ENCODE assay signal across 21 cellular contexts in the genomic region with DNA sequence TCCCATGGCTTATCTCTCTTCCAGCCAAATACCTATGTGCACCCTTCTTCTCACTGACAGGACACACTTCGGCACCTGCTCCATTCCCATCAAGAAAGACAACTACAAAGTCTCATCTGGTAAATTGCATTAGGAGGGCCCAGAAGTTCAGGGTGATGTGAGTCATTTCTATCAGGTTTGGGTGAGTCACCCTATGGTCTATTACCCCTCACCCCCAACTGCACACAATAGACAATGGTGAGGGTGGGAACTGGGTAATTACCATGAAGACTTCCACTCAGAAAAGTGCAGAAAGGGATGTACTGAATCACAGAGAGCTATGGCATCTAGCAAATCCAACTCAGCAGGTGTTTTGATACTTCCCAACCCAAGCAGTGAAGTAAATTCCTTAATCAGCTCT. TPM values are rescaled to one million over a fixed set of nuclear protein-coding genes. Genes with fewer than 3 reads are reported as not detected.
DNase-seq lines count a peak whose midpoint lies in the region; ATAC-seq and TF ChIP-seq lines count a peak whose summit lies in the region.
"Had no signal": no experiment of that assay in that cellular context is flagged by ENCODE, and none has a peak within 500 bp of the region (broad histone marks: within the 10 kb centered on the region; RNA-seq: fewer than 3 reads in every experiment).

No MANE protein-coding gene starts in this region.

- H3K4me3 Mint-ChIP-seq in activated naive CD8-positive, alpha-beta T cell treated with anti-CD3 and anti-CD28 coated beads for 36 hours: no peak overlapping the region
- H3K4me3 Mint-ChIP-seq: activated B cell treated with CpG ODN at 0.5 μM for 24 hours had no signal

- peaks cover 22% of the 10 kb centered on the region for H3K27me3 Mint-ChIP-seq in activated naive CD8-positive, alpha-beta T cell treated with anti-CD3 and anti-CD28 coated beads for 36 hours

- peaks cover 13% of the 10 kb centered on the region for H3K4me1 Mint-ChIP-seq in activated naive CD8-positive, alpha-beta T cell treated with anti-CD3 and anti-CD28 coated beads for 36 hours
- H3K4me1 Mint-ChIP-seq: activated B cell treated with CpG ODN at 0.5 μM for 24 hours had no signal

- no peaks in the 10 kb centered on the region for H3K36me3 Mint-ChIP-seq in activated naive CD8-positive, alpha-beta T cell treated with anti-CD3 and anti-CD28 coated beads for 36 hours

- H3K36me3 ChIP-seq in GM06990 (ENCODE audit: control insufficient read depth, insufficient read depth, low read length): no peaks in the 10 kb centered on the region
- H3K36me3 ChIP-seq: spleen, thoracic aorta had no signal

- H3K9me3 Mint-ChIP-seq in activated naive CD8-positive, alpha-beta T cell treated with anti-CD3 and anti-CD28 coated beads for 36 hours: no peaks in the 10 kb centered on the region
- H3K9me3 Mint-ChIP-seq: activated B cell treated with CpG ODN at 0.5 μM for 24 hours had no signal

- no peak for TF ChIP-seq CTCF in GM06990 (IDR thresholded peaks at IDR 0.05; ENCODE audit: insufficient read depth, low read length, poor library complexity, severe bottlenecking)

- no peak overlapping the region for H3K4me3 ChIP-seq in GM06990 (replicated peaks; ENCODE audit: low read depth, low read length)
- H3K4me3 ChIP-seq: spleen, thoracic aorta had no signal

- peak overlapping the region; percentile 57 for H3K27ac Mint-ChIP-seq in activated naive CD8-positive, alpha-beta T cell treated with anti-CD3 and anti-CD28 coated beads for 36 hours
- H3K27ac Mint-ChIP-seq: activated B cell treated with CpG ODN at 0.5 μM for 24 hours had no signal

- DNase-seq in GM06990 (ENCODE audit: extremely low read depth, insufficient read length) (peak; percentile 8), ecto neural progenitor cell (ENCODE audit: low spot score) (no peak), pons (ENCODE audit: low spot score) (no peak)
- peak; percentile 2 for DNase-seq in activated naive CD8-positive, alpha-beta T cell treated with anti-CD3 and anti-CD28 coated beads for 36 hours
- DNase-seq: activated B cell treated with CpG ODN at 0.5 μM for 24 hours; activated CD8-positive, alpha-beta memory T cell treated with anti-CD3 and anti-CD28 coated beads, Interleukin-2, amount 50 U/mL, for 48 hours; DMS 273 treated with DMSO at 0.1 percent for 48 hours; KG1; left cardiac atrium; NCI-H526; spleen had no signal

- ATAC-seq in GM18870 (IDR thresholded peaks at IDR 0.05; ENCODE audit: unreplicated experiment): peak; percentile 82
- ATAC-seq in HG03060 (IDR thresholded peaks at IDR 0.05; ENCODE audit: low read depth, unreplicated experiment): peak; percentile 83
- ATAC-seq in HG03457 (IDR thresholded peaks at IDR 0.05; ENCODE audit: unreplicated experiment): no peak
- ATAC-seq in GM21529 (IDR thresholded peaks at IDR 0.05; ENCODE audit: unreplicated experiment): no peak
- ATAC-seq: left cardiac atrium, Panc1 had no signal

- H3K27me3 ChIP-seq in GM06990 (replicated peaks; ENCODE audit: control insufficient read depth, insufficient read depth, low read length): no peaks in the 10 kb centered on the region; the same call in 1 of the 2 replicates

RNA-seq across cellular contexts. Expression of gene OPN5, which starts 54.8 kb away (rescaled TPM):
- total RNA-seq in activated naive CD8-positive, alpha-beta T cell treated with anti-CD3 and anti-CD28 coated beads for 36 hours: not detected
- total RNA-seq: activated B cell treated with CpG ODN at 0.5 μM for 24 hours, chondrocyte, endothelial cell of umbilical vein, left cardiac atrium, mucosa of gallbladder, osteocyte, spleen, thoracic aorta had no signal

Comparison
In these comparisons a context has a peak if more than half of its experiments do, and no peak if none do; other contexts are left out.
1. DNase-seq: peak in GM06990 (single experiment) and activated naive CD8-positive, alpha-beta T cell treated with anti-CD3 and anti-CD28 coated beads for 36 hours (single experiment); none in ecto neural progenitor cell (single experiment) and pons (single experiment).
2. ATAC-seq: peak in GM18870 (single experiment) and HG03060 (single experiment); none in HG03457 (single experiment) and GM21529 (single experiment).